ENCODE assay signal across 16 cellular contexts in genomic region chr12:124278389-124279101, GRCh38. TPM values are rescaled to one million over a fixed set of nuclear protein-coding genes. Genes with fewer than 3 reads are reported as not detected.
DNase-seq lines count a peak whose midpoint lies in the region; TF ChIP-seq lines count a peak whose summit lies in the region.
"Had no signal": no experiment of that assay in that cellular context is flagged by ENCODE, and none has a peak within 500 bp of the region (broad histone marks: within the 10 kb centered on the region; RNA-seq: fewer than 3 reads in every experiment).

No MANE protein-coding gene starts in this region.

- no peak for TF ChIP-seq CTCF in progenitor cell of endocrine pancreas (IDR thresholded peaks at IDR 0.05; ENCODE audit: unreplicated experiment)

- no peaks in the 10 kb centered on the region for H3K36me3 Mint-ChIP-seq in progenitor cell of endocrine pancreas (ENCODE audit: insufficient read depth)
- H3K36me3 Mint-ChIP-seq: IgD-negative memory B cell had no signal

- H3K27me3 Mint-ChIP-seq in progenitor cell of endocrine pancreas, result peaks cover 3% of the 10 kb centered on the region

- no peak overlapping the region for H3K27ac ChIP-seq in HUES48 (ENCODE audit: low read depth, low read length)
- H3K27ac ChIP-seq: adrenal gland, upper lobe of right lung had no signal

- no peaks in the 10 kb centered on the region for H3K36me3 ChIP-seq in HUES48 (ENCODE audit: control insufficient read depth, insufficient read depth, low read length)
- H3K36me3 ChIP-seq: adrenal gland, upper lobe of right lung had no signal

- no peaks in the 10 kb centered on the region for H3K9me3 ChIP-seq in HUES48 (ENCODE audit: control insufficient read depth, insufficient read depth, low read length)
- H3K9me3 ChIP-seq: adrenal gland, upper lobe of right lung had no signal

- peaks cover 26% of the 10 kb centered on the region for H3K4me1 Mint-ChIP-seq in progenitor cell of endocrine pancreas (ENCODE audit: low read depth)
- H3K4me1 Mint-ChIP-seq: IgD-negative memory B cell had no signal

- peak overlapping the region; percentile 87 for H3K27ac Mint-ChIP-seq in progenitor cell of endocrine pancreas
- H3K27ac Mint-ChIP-seq: IgD-negative memory B cell had no signal

- 0 out of 2 replicates have a peak overlapping the region, but pooled peaks have one; percentile 1 for H3K9ac ChIP-seq in HUES48 (ENCODE audit: low read depth, low read length)

- H3K4me3 ChIP-seq in HUES48 (ENCODE audit: low read depth, low read length), result no peak overlapping the region
- H3K4me3 ChIP-seq: adrenal gland, upper lobe of right lung had no signal

- DNase-seq in RPMI7951 (ENCODE audit: low read depth) (peak; percentile 54), foreskin melanocyte (peak; percentile 80), progenitor cell of endocrine pancreas (ENCODE audit: low spot score, unreplicated experiment) (peak; percentile 29), HPDE6-E6E7 (ENCODE audit: extremely low spot score) (no peak), NCI-H1436 treated with DMSO at 0.1 percent for 48 hours (lab: John Stamatoyannopoulos, UW) (no peak), NCI-H1105 treated with DMSO at 0.1 percent for 48 hours (lab: John Stamatoyannopoulos, UW) (no peak), OCI-M2 (lab: John Stamatoyannopoulos, UW; ENCODE audit: unreplicated experiment) (no peak)
- DNase-seq: activated T-cell treated with anti-CD3 and anti-CD28 coated beads for 4 hours, adrenal gland, dermis blood vessel endothelial cell, DMS79, NCI-H1694 treated with DMSO at 0.1 percent for 48 hours, upper lobe of right lung had no signal

- H3K4me1 ChIP-seq in HUES48 (ENCODE audit: control insufficient read depth, insufficient read depth, low read length), result peaks cover 3% of the 10 kb centered on the region; the same call in 1 of the 2 replicates
- H3K4me1 ChIP-seq: upper lobe of right lung had no signal

- no peaks in the 10 kb centered on the region; the same call in 1 of the 2 replicates for H3K27me3 ChIP-seq in HUES48 (ENCODE audit: control insufficient read depth, insufficient read depth, low read length)
- H3K27me3 ChIP-seq: adrenal gland had no signal

- H3K9me3 Mint-ChIP-seq in progenitor cell of endocrine pancreas (ENCODE audit: low read depth), result no peaks in the 10 kb centered on the region

- no peak overlapping the region for H3K4me3 Mint-ChIP-seq in progenitor cell of endocrine pancreas (ENCODE audit: low read depth)
- H3K4me3 Mint-ChIP-seq: IgD-negative memory B cell had no signal

RNA-seq across cellular contexts. Expression of gene RFLNA, which starts 16.3 kb away (rescaled TPM):
- total RNA-seq in RPMI7951 (2014; rRNA removed; shearing (Covaris generic)), result 1.3 and 1.7 TPM in 2 replicates
- total RNA-seq in progenitor cell of endocrine pancreas, result 19.0 and 20.8 TPM in 2 replicates
- total RNA-seq: mesenteric fat pad had no signal

Comparison
In these comparisons a context has a peak if more than half of its experiments do, and no peak if none do; other contexts are left out.
1. DNase-seq: peak in RPMI7951 (single experiment), foreskin melanocyte (single experiment) and progenitor cell of endocrine pancreas (single experiment); none in HPDE6-E6E7 (single experiment), NCI-H1436 treated with DMSO at 0.1 percent for 48 hours (single experiment), NCI-H1105 treated with DMSO at 0.1 percent for 48 hours (single experiment) and OCI-M2 (single experiment).